Comparison of ENCODE assay signal across 16 cellular contexts in genomic region chrX:132744470-132744869, GRCh38.
A peak's percentile ranks its signal among the peaks of the same experiment; 100 is the strongest.
DNase-seq lines count a peak whose midpoint lies in the region; ATAC-seq, FAIRE-seq and TF ChIP-seq lines count a peak whose summit lies in the region.
"Had no signal": no experiment of that assay in that cellular context is flagged by ENCODE, and none has a peak within 500 bp of the region (broad histone marks: within the 10 kb centered on the region; RNA-seq: fewer than 3 reads in every experiment).

No MANE protein-coding gene starts in this region.

- POLR2A ChIA-PET in activated CD8-positive, alpha-beta T cell treated with anti-CD3 and anti-CD28 coated beads, Interleukin-2, amount 10 ng/mL, durations not matched to agents 7 days and 5 days (lab: Charles Lee), result no interaction called here
- POLR2A ChIA-PET in activated CD8-positive, alpha-beta T cell treated with anti-CD3 and anti-CD28 coated beads for 36 hours (lab: Charles Lee), result no interaction called here
- POLR2A ChIA-PET in HepG2 (lab: Yijun Ruan, JAX), result no interaction called here

- no peak for TF ChIP-seq CTCF in activated CD8-positive, alpha-beta T cell treated with anti-CD3 and anti-CD28 coated beads for 36 hours (IDR thresholded peaks at IDR 0.05)
- TF ChIP-seq CTCF in OCI-LY3 (IDR thresholded peaks at IDR 0.05; ENCODE audit: low read depth, low read length), result no peak
- no peak for TF ChIP-seq CTCF in HepG2 (CRISPR knock-in tag; IDR thresholded peaks at IDR 0.05)
- no peak for TF ChIP-seq CTCF in suprapubic skin (IDR thresholded peaks at IDR 0.05)

- 0% methylated on average over 1 of the region's 1 CpG for WGBS in HepG2 (ENCODE audit: low lambda C conversion rate)
- 79% methylated on average over 1 of the region's 1 CpG for WGBS in suprapubic skin

- H3K4me1 ChIP-seq in OCI-LY3 (ENCODE audit: low read length) (peaks cover 53% of the 10 kb centered on the region), HepG2 (ENCODE audit: insufficient read depth, low read length) (no peaks in the 10 kb centered on the region), suprapubic skin (no peaks in the 10 kb centered on the region)

- no peak for FAIRE-seq in HepG2 (lab: Jason Lieb, UNC)
- FAIRE-seq: H54 had no signal

- no peaks in the 10 kb centered on the region for H3K9me3 ChIP-seq in OCI-LY3 (ENCODE audit: insufficient read depth, low read length)
- H3K9me3 ChIP-seq in HepG2 (ENCODE audit: low read length), result no peaks in the 10 kb centered on the region
- no peaks in the 10 kb centered on the region for H3K9me3 ChIP-seq in suprapubic skin
- H3K9me3 ChIP-seq: BLaER1 treated with 17β-estradiol and CSF1 and Interleukin-3, amounts not matched to agents 10 nM and 100 nM had no signal

- H3K4me3 ChIP-seq in OCI-LY3 (ENCODE audit: low read length) (no peak overlapping the region), HepG2 (replicated peaks in 1 of 3; ENCODE audit: insufficient read depth in 1 of 3, low read depth in 2 of 3, low read length in 3 of 3) (no peak overlapping the region), suprapubic skin (no peak overlapping the region)
- H3K4me3 ChIP-seq: BLaER1 treated with 17β-estradiol and CSF1 and Interleukin-3, amounts not matched to agents 10 nM and 100 nM; GM23248 had no signal

- TF ChIP-seq EP300 in HepG2 (IDR thresholded peaks at IDR 0.05; ENCODE audit: low read depth in 2 of 2, low read length in 2 of 2), result no peak
- TF ChIP-seq EP300 in HepG2 (CRISPR knock-in tag; IDR thresholded peaks at IDR 0.05; ENCODE audit: borderline replicate concordance), result no peak
- TF ChIP-seq EP300 in suprapubic skin (IDR thresholded peaks at IDR 0.05), result no peak

- H3K36me3 ChIP-seq in OCI-LY3 (replicated peaks; ENCODE audit: low read depth, low read length), result no peaks in the 10 kb centered on the region
- H3K36me3 ChIP-seq in HepG2 (replicated peaks in 1 of 2; ENCODE audit: control insufficient read depth in 1 of 2, insufficient read depth in 2 of 2, low read length in 2 of 2), result no peaks in the 10 kb centered on the region
- H3K36me3 ChIP-seq in suprapubic skin, result no peaks in the 10 kb centered on the region
- H3K36me3 ChIP-seq: BLaER1 treated with 17β-estradiol and CSF1 and Interleukin-3, amounts not matched to agents 10 nM and 100 nM had no signal

- BruUV-seq in HepG2 (replicated peaks; lab: Mats Ljungman, UMichigan), result no TSS peak

- no peak overlapping the region for H3K4me3 Mint-ChIP-seq in activated CD8-positive, alpha-beta T cell treated with anti-CD3 and anti-CD28 coated beads, Interleukin-2, amount 10 ng/mL, durations not matched to agents 7 days and 5 days
- no peak overlapping the region for H3K4me3 Mint-ChIP-seq in activated CD8-positive, alpha-beta T cell treated with anti-CD3 and anti-CD28 coated beads for 36 hours
- H3K4me3 Mint-ChIP-seq: CD4-positive, CD25-positive, alpha-beta regulatory T cell; IgD-negative memory B cell had no signal

- no peak for TF ChIP-seq RAD21 in HepG2 (CRISPR knock-in tag; IDR thresholded peaks at IDR 0.05)

- no peaks in the 10 kb centered on the region for H3K9me3 Mint-ChIP-seq in activated CD8-positive, alpha-beta T cell treated with anti-CD3 and anti-CD28 coated beads, Interleukin-2, amount 10 ng/mL, durations not matched to agents 7 days and 5 days (ENCODE audit: insufficient read depth)
- no peaks in the 10 kb centered on the region for H3K9me3 Mint-ChIP-seq in activated CD8-positive, alpha-beta T cell treated with anti-CD3 and anti-CD28 coated beads for 36 hours
- H3K9me3 Mint-ChIP-seq: CD4-positive, CD25-positive, alpha-beta regulatory T cell; IgD-negative memory B cell had no signal

- no peaks in the 10 kb centered on the region for H4K20me1 ChIP-seq in OCI-LY3 (ENCODE audit: insufficient read depth, low read length)
- no peaks in the 10 kb centered on the region for H4K20me1 ChIP-seq in HepG2 (ENCODE audit: insufficient read depth, low read length)

- no peaks in the 10 kb centered on the region for H3K27me3 ChIP-seq in OCI-LY3 (ENCODE audit: low read depth, low read length)
- H3K27me3 ChIP-seq in HepG2 (ENCODE audit: control insufficient read depth in 1 of 2, insufficient read depth in 2 of 2, low read length in 2 of 2), result no peaks in the 10 kb centered on the region
- H3K27me3 ChIP-seq in suprapubic skin, result no peaks in the 10 kb centered on the region

- TF ChIP-seq POLR2A in HepG2 (IDR thresholded peaks at IDR 0.05; ENCODE audit: insufficient read depth in 1 of 2, low read depth in 2 of 2, low read length in 2 of 2), result no peak
- no peak for TF ChIP-seq POLR2A in suprapubic skin (IDR thresholded peaks at IDR 0.05)

- H3K27ac ChIP-seq in OCI-LY3 (ENCODE audit: low read length), result peak overlapping the region; percentile 74
- no peak overlapping the region for H3K27ac ChIP-seq in HepG2 (ENCODE audit: extremely low read length, insufficient read depth, low read length)
- no peak overlapping the region for H3K27ac ChIP-seq in suprapubic skin
- H3K27ac ChIP-seq: 22Rv1; BLaER1 treated with 17β-estradiol and CSF1 and Interleukin-3, amounts not matched to agents 10 nM and 100 nM; GM23248 had no signal

- H3K9ac ChIP-seq in OCI-LY3 (ENCODE audit: low read length), result no peak overlapping the region
- no peak overlapping the region for H3K9ac ChIP-seq in HepG2 (ENCODE audit: insufficient read depth, low read depth, low read length)
- H3K9ac ChIP-seq: BLaER1 treated with 17β-estradiol and CSF1 and Interleukin-3, amounts not matched to agents 10 nM and 100 nM; GM23248 had no signal

- no peak for DNase-seq in activated CD8-positive, alpha-beta T cell treated with anti-CD3 and anti-CD28 coated beads, Interleukin-2, amount 10 ng/mL, durations not matched to agents 7 days and 5 days
- DNase-seq in activated CD8-positive, alpha-beta T cell treated with anti-CD3 and anti-CD28 coated beads for 36 hours, result no peak
- DNase-seq in HepG2 (ENCODE audit: low spot score) (peak; percentile 1), suprapubic skin (ENCODE audit: low spot score in 2 of 2) (no peak), cerebellar nuclear complex (lab: John Stamatoyannopoulos, UW) (no peak), mucosa of gallbladder (ENCODE audit: low spot score) (no peak)
- DNase-seq: CD4-positive, CD25-positive, alpha-beta regulatory T cell; DMS53; GM23248 had no signal

- H3K4me1 Mint-ChIP-seq in activated CD8-positive, alpha-beta T cell treated with anti-CD3 and anti-CD28 coated beads, Interleukin-2, amount 10 ng/mL, durations not matched to agents 7 days and 5 days (ENCODE audit: low read depth), result peaks cover 21% of the 10 kb centered on the region
- peaks cover 10% of the 10 kb centered on the region for H3K4me1 Mint-ChIP-seq in activated CD8-positive, alpha-beta T cell treated with anti-CD3 and anti-CD28 coated beads for 36 hours (ENCODE audit: low read depth)
- H3K4me1 Mint-ChIP-seq: CD4-positive, CD25-positive, alpha-beta regulatory T cell; IgD-negative memory B cell had no signal

- no peak overlapping the region for H2AFZ ChIP-seq in OCI-LY3 (ENCODE audit: low read depth, low read length)
- H2AFZ ChIP-seq in HepG2 (ENCODE audit: low read length), result no peak overlapping the region
- H2AFZ ChIP-seq: GM23248 had no signal

- H3K27me3 Mint-ChIP-seq in activated CD8-positive, alpha-beta T cell treated with anti-CD3 and anti-CD28 coated beads, Interleukin-2, amount 10 ng/mL, durations not matched to agents 7 days and 5 days (ENCODE audit: low read depth), result no peaks in the 10 kb centered on the region
- H3K27me3 Mint-ChIP-seq in activated CD8-positive, alpha-beta T cell treated with anti-CD3 and anti-CD28 coated beads for 36 hours, result peaks cover 2% of the 10 kb centered on the region

- no peaks in the 10 kb centered on the region for H3K79me2 ChIP-seq in OCI-LY3 (ENCODE audit: low read length)
- H3K79me2 ChIP-seq in HepG2 (ENCODE audit: insufficient read depth, low read length), result no peaks in the 10 kb centered on the region

- in situ Hi-C loops in HepG2 (cut with HindIII; ENCODE audit: extremely low pct_ligation_motif_present, low pct_unique_long_range_greater_than_20kb), result loop anchor here (25.0 kb wide), 1 partner anchor 443 kb away; no protein-coding TSS in a partner anchor

- CTCF ChIA-PET in activated CD8-positive, alpha-beta T cell treated with anti-CD3 and anti-CD28 coated beads, Interleukin-2, amount 10 ng/mL, durations not matched to agents 7 days and 5 days (lab: Charles Lee), result no interaction called here
- CTCF ChIA-PET in activated CD8-positive, alpha-beta T cell treated with anti-CD3 and anti-CD28 coated beads for 36 hours (lab: Charles Lee), result no interaction called here
- CTCF ChIA-PET in HepG2 (lab: Yijun Ruan, JAX; ENCODE audit: low intra/inter-chr PET ratio, low total read pairs), result no interaction called here

- no peak overlapping the region for H3K27ac Mint-ChIP-seq in activated CD8-positive, alpha-beta T cell treated with anti-CD3 and anti-CD28 coated beads, Interleukin-2, amount 10 ng/mL, durations not matched to agents 7 days and 5 days
- no peak overlapping the region for H3K27ac Mint-ChIP-seq in activated CD8-positive, alpha-beta T cell treated with anti-CD3 and anti-CD28 coated beads for 36 hours
- H3K27ac Mint-ChIP-seq: CD4-positive, CD25-positive, alpha-beta regulatory T cell; IgD-negative memory B cell had no signal

- peak; percentile 65 for ATAC-seq in activated CD8-positive, alpha-beta T cell treated with anti-CD3 and anti-CD28 coated beads, Interleukin-2, amount 10 ng/mL, durations not matched to agents 7 days and 5 days
- ATAC-seq in activated CD8-positive, alpha-beta T cell treated with anti-CD3 and anti-CD28 coated beads for 36 hours, result no peak
- ATAC-seq in GM18867 (IDR thresholded peaks at IDR 0.05; ENCODE audit: unreplicated experiment), result peak; percentile 41
- ATAC-seq in HepG2, result peak; percentile 75
- ATAC-seq: HCT116 had no signal

- no peaks in the 10 kb centered on the region for H3K36me3 Mint-ChIP-seq in activated CD8-positive, alpha-beta T cell treated with anti-CD3 and anti-CD28 coated beads, Interleukin-2, amount 10 ng/mL, durations not matched to agents 7 days and 5 days (ENCODE audit: low read depth)
- H3K36me3 Mint-ChIP-seq in activated CD8-positive, alpha-beta T cell treated with anti-CD3 and anti-CD28 coated beads for 36 hours (ENCODE audit: low read depth), result no peaks in the 10 kb centered on the region
- H3K36me3 Mint-ChIP-seq: CD4-positive, CD25-positive, alpha-beta regulatory T cell; IgD-negative memory B cell had no signal

- H3K4me2 ChIP-seq in OCI-LY3 (ENCODE audit: low read length), result no peak overlapping the region
- no peak overlapping the region for H3K4me2 ChIP-seq in HepG2 (ENCODE audit: low read depth, low read length)
- H3K4me2 ChIP-seq: BLaER1 treated with 17β-estradiol and CSF1 and Interleukin-3, amounts not matched to agents 10 nM and 100 nM had no signal

- intact Hi-C loops in activated CD8-positive, alpha-beta T cell treated with anti-CD3 and anti-CD28 coated beads for 36 hours (cut with micrococcal nuclease), result no loop called here
- intact Hi-C loops in HepG2 (cut with micrococcal nuclease; ENCODE audit: unreplicated experiment), result no loop called here

TF ChIP-seq in HepG2, 621 proteins besides CTCF, POLR2A, EP300 and RAD21 (continues in another document):
- TF ChIP-seq MIER2 (CRISPR knock-in tag; IDR thresholded peaks at IDR 0.05), result no peak
- 0 out of 2 replicates have a peak, but pooled peaks have one; percentile 15 for TF ChIP-seq NFYC (CRISPR knock-in tag; IDR thresholded peaks at IDR 0.05)
- no peak for TF ChIP-seq FOXP1 (IDR thresholded peaks at IDR 0.05)
- 0 out of 2 replicates have a peak, but pooled peaks have one; percentile 17 for TF ChIP-seq FOXP1 (CRISPR knock-in tag; IDR thresholded peaks at IDR 0.05)
- TF ChIP-seq NFYB (CRISPR knock-in tag; IDR thresholded peaks at IDR 0.05), result peak; percentile 27; the same call in 1 of the 2 replicates
